11 cellular contexts compared by ENCODE assay signal in genomic region chr12:89861086-89861485, GRCh38.
DNase-seq lines count a peak whose midpoint lies in the region; ATAC-seq and TF ChIP-seq lines count a peak whose summit lies in the region.
"Had no signal": no experiment of that assay in that cellular context is flagged by ENCODE, and none has a peak within 500 bp of the region (broad histone marks: within the 10 kb centered on the region; RNA-seq: fewer than 3 reads in every experiment).

No MANE protein-coding gene starts in this region.

- no peak overlapping the region for H3K27ac ChIP-seq in HEK293 (ENCODE audit: extremely low read depth, low read depth, low read length)
- H3K27ac ChIP-seq: tibial artery had no signal

- H3K4me3 Mint-ChIP-seq in activated CD4-positive, alpha-beta T cell treated with anti-CD3 and anti-CD28 coated beads for 36 hours, result no peak overlapping the region
- peak overlapping the region in 1 of 2 donors; percentile 50 for H3K4me3 Mint-ChIP-seq in activated T-cell treated with anti-CD3 and anti-CD28 coated beads, Interleukin-2, amount 50 U/mL, for 72 hours
- H3K4me3 Mint-ChIP-seq in memory B cell, result no peak overlapping the region
- H3K4me3 Mint-ChIP-seq in activated T-helper 2 cell treated with anti-CD3 and anti-CD28 coated beads, Interferon-gamma antibody, Interleukin-2, Interleukin-4, amounts not matched to agents 10 μg/mL and 5 μg/mL and 100 μg/mL, durations not matched to agents 14 hours and 24 hours and 36 hours (ENCODE audit: low read depth), result no peak overlapping the region

- H3K27me3 Mint-ChIP-seq in activated CD4-positive, alpha-beta T cell treated with anti-CD3 and anti-CD28 coated beads for 36 hours, result no peaks in the 10 kb centered on the region
- no peaks in the 10 kb centered on the region for H3K27me3 Mint-ChIP-seq in activated T-cell treated with anti-CD3 and anti-CD28 coated beads, Interleukin-2, amount 50 U/mL, for 72 hours (ENCODE audit: low read depth)
- no peaks in the 10 kb centered on the region for H3K27me3 Mint-ChIP-seq in memory B cell
- H3K27me3 Mint-ChIP-seq in activated T-helper 2 cell treated with anti-CD3 and anti-CD28 coated beads, Interferon-gamma antibody, Interleukin-2, Interleukin-4, amounts not matched to agents 10 μg/mL and 5 μg/mL and 100 μg/mL, durations not matched to agents 14 hours and 24 hours and 36 hours (ENCODE audit: low read depth), result no peaks in the 10 kb centered on the region

- H3K27ac Mint-ChIP-seq in activated CD4-positive, alpha-beta T cell treated with anti-CD3 and anti-CD28 coated beads for 36 hours, result peak overlapping the region; percentile 59
- peak overlapping the region; percentile 41 for H3K27ac Mint-ChIP-seq in activated T-cell treated with anti-CD3 and anti-CD28 coated beads, Interleukin-2, amount 50 U/mL, for 72 hours
- H3K27ac Mint-ChIP-seq in memory B cell, result peak overlapping the region; percentile 64
- no peak overlapping the region for H3K27ac Mint-ChIP-seq in activated T-helper 2 cell treated with anti-CD3 and anti-CD28 coated beads, Interferon-gamma antibody, Interleukin-2, Interleukin-4, amounts not matched to agents 10 μg/mL and 5 μg/mL and 100 μg/mL, durations not matched to agents 14 hours and 24 hours and 36 hours

- POLR2A ChIA-PET in activated CD4-positive, alpha-beta T cell treated with anti-CD3 and anti-CD28 coated beads for 36 hours (lab: Charles Lee), result no interaction called here
- POLR2A ChIA-PET in HEK293 (lab: Yijun Ruan, JAX), result no interaction called here

- H3K4me1 ChIP-seq in HEK293 (ENCODE audit: control insufficient read depth, insufficient read depth, low read length), result peaks cover 9% of the 10 kb centered on the region; the same call in 1 of the 2 replicates
- H3K4me1 ChIP-seq: tibial artery had no signal

- H3K36me3 ChIP-seq in HEK293 (ENCODE audit: control insufficient read depth in 2 of 2, insufficient read depth in 1 of 2, low read length in 2 of 2), result no peaks in the 10 kb centered on the region
- H3K36me3 ChIP-seq: tibial artery had no signal

- TF ChIP-seq CTCF in HEK293 (tag by site-specific recombination; IDR thresholded peaks at IDR 0.05), result no peak

- CTCF ChIA-PET in activated CD4-positive, alpha-beta T cell treated with anti-CD3 and anti-CD28 coated beads for 36 hours (lab: Charles Lee), result interaction anchor here (1.4 kb wide), 1 partner anchor 318 kb away, joined by 3 read pairs; no protein-coding TSS in a partner anchor
- CTCF ChIA-PET in HEK293 (lab: Yijun Ruan, JAX), result no interaction called here

- peak; percentile 51 for DNase-seq in activated CD4-positive, alpha-beta T cell treated with anti-CD3 and anti-CD28 coated beads for 36 hours
- DNase-seq in activated CD4-positive, alpha-beta T cell treated with anti-CD3 and anti-CD28 coated beads for 4 hours, result no peak
- peak; percentile 12 to 42 for DNase-seq in activated T-cell treated with anti-CD3 and anti-CD28 coated beads, Interleukin-2, amount 50 U/mL, for 72 hours
- DNase-seq in memory B cell (ENCODE audit: low spot score in 2 of 2), result no peak
- no peak for DNase-seq in NCI-H1436 treated with DMSO at 0.1 percent for 48 hours (lab: John Stamatoyannopoulos, UW)
- DNase-seq in putamen (ENCODE audit: low spot score), result no peak
- no peak for DNase-seq in activated T-helper 2 cell treated with anti-CD3 and anti-CD28 coated beads, Interferon-gamma antibody, Interleukin-2, Interleukin-4, amounts not matched to agents 10 μg/mL and 5 μg/mL and 100 μg/mL, durations not matched to agents 14 hours and 24 hours and 36 hours (ENCODE audit: low spot score)
- DNase-seq: ACHN, nucleus accumbens, tibial artery had no signal

- intact Hi-C loops in activated CD4-positive, alpha-beta T cell treated with anti-CD3 and anti-CD28 coated beads for 36 hours (cut with DNase I, micrococcal nuclease), result loop anchor here (2.0 to 5.0 kb wide), 5 partner anchors 86 to 508 kb away; partner anchors contain the start of gene DUSP6 (in 1 of the 2)
- intact Hi-C loops in activated T-helper 2 cell treated with anti-CD3 and anti-CD28 coated beads, Interferon-gamma antibody, Interleukin-2, Interleukin-4, amounts not matched to agents 10 μg/mL and 5 μg/mL and 100 μg/mL, durations not matched to agents 14 hours and 24 hours and 36 hours (cut with micrococcal nuclease), result loop anchor here (10.0 kb wide), 3 partner anchors 224 to 686 kb away; no protein-coding TSS in a partner anchor

- ATAC-seq in activated CD4-positive, alpha-beta T cell treated with anti-CD3 and anti-CD28 coated beads for 36 hours, result peak; percentile 30
- ATAC-seq in activated T-cell treated with anti-CD3 and anti-CD28 coated beads, Interleukin-2, amount 50 U/mL, for 72 hours (replicated peaks in 1 of 2), result peak in 1 of 2 donors; percentile 42
- no peak for ATAC-seq in memory B cell (ENCODE audit: low read depth)

- no peaks in the 10 kb centered on the region for H3K9me3 ChIP-seq in HEK293 (ENCODE audit: control insufficient read depth, insufficient read depth, low read depth, low read length)
- H3K9me3 ChIP-seq: tibial artery had no signal

- peaks cover 8% of the 10 kb centered on the region for H3K9me3 Mint-ChIP-seq in activated CD4-positive, alpha-beta T cell treated with anti-CD3 and anti-CD28 coated beads for 36 hours (ENCODE audit: low read depth)
- peaks cover 0 to 4% of the 10 kb centered on the region in 2 donors for H3K9me3 Mint-ChIP-seq in activated T-cell treated with anti-CD3 and anti-CD28 coated beads, Interleukin-2, amount 50 U/mL, for 72 hours
- peaks cover 6% of the 10 kb centered on the region for H3K9me3 Mint-ChIP-seq in memory B cell
- peaks cover 17% of the 10 kb centered on the region for H3K9me3 Mint-ChIP-seq in activated T-helper 2 cell treated with anti-CD3 and anti-CD28 coated beads, Interferon-gamma antibody, Interleukin-2, Interleukin-4, amounts not matched to agents 10 μg/mL and 5 μg/mL and 100 μg/mL, durations not matched to agents 14 hours and 24 hours and 36 hours

- peaks cover 77% of the 10 kb centered on the region for H3K4me1 Mint-ChIP-seq in activated CD4-positive, alpha-beta T cell treated with anti-CD3 and anti-CD28 coated beads for 36 hours
- peaks cover 81% of the 10 kb centered on the region for H3K4me1 Mint-ChIP-seq in activated T-cell treated with anti-CD3 and anti-CD28 coated beads, Interleukin-2, amount 50 U/mL, for 72 hours (ENCODE audit: low read depth)
- H3K4me1 Mint-ChIP-seq in memory B cell, result peaks cover 60% of the 10 kb centered on the region
- peaks cover 50% of the 10 kb centered on the region for H3K4me1 Mint-ChIP-seq in activated T-helper 2 cell treated with anti-CD3 and anti-CD28 coated beads, Interferon-gamma antibody, Interleukin-2, Interleukin-4, amounts not matched to agents 10 μg/mL and 5 μg/mL and 100 μg/mL, durations not matched to agents 14 hours and 24 hours and 36 hours (ENCODE audit: low read depth)

- no peak overlapping the region for H3K4me3 ChIP-seq in HEK293 (ENCODE audit: low read depth, low read length)
- H3K4me3 ChIP-seq: tibial artery had no signal

- H3K36me3 Mint-ChIP-seq in activated CD4-positive, alpha-beta T cell treated with anti-CD3 and anti-CD28 coated beads for 36 hours (ENCODE audit: low read depth), result peaks cover 2% of the 10 kb centered on the region
- peaks cover 0 to 5% of the 10 kb centered on the region in 2 donors for H3K36me3 Mint-ChIP-seq in activated T-cell treated with anti-CD3 and anti-CD28 coated beads, Interleukin-2, amount 50 U/mL, for 72 hours (ENCODE audit: insufficient read depth in 2 of 2)
- no peaks in the 10 kb centered on the region for H3K36me3 Mint-ChIP-seq in memory B cell
- H3K36me3 Mint-ChIP-seq in activated T-helper 2 cell treated with anti-CD3 and anti-CD28 coated beads, Interferon-gamma antibody, Interleukin-2, Interleukin-4, amounts not matched to agents 10 μg/mL and 5 μg/mL and 100 μg/mL, durations not matched to agents 14 hours and 24 hours and 36 hours (ENCODE audit: low read depth), result peaks cover 18% of the 10 kb centered on the region

TF ChIP-seq in HEK293, 187 proteins besides CTCF, POLR2A, EP300 and RAD21 (continues in another document):
- no peak for TF ChIP-seq ZNF621 (tag by site-specific recombination; IDR thresholded peaks at IDR 0.05)
- no peak for TF ChIP-seq ZNF280D (tag by site-specific recombination; IDR thresholded peaks at IDR 0.05)
- TF ChIP-seq ZNF785 (tag by site-specific recombination; IDR thresholded peaks at IDR 0.05), result no peak
- TF ChIP-seq SP7 (tag by site-specific recombination; IDR thresholded peaks at IDR 0.05), result 0 out of 2 replicates have a peak, but pooled peaks have one; percentile 27
- TF ChIP-seq ZNF10 (tag by site-specific recombination; IDR thresholded peaks at IDR 0.05), result no peak
- TF ChIP-seq SP3 (tag by site-specific recombination; IDR thresholded peaks at IDR 0.05), result peak; percentile 49
- TF ChIP-seq ZNF133 (tag by site-specific recombination; IDR thresholded peaks at IDR 0.05), result no peak
- no peak for TF ChIP-seq ZNF585B (tag by site-specific recombination; IDR thresholded peaks at IDR 0.05)
- TF ChIP-seq ZFHX2 (tag by site-specific recombination; conservative IDR thresholded peaks at IDR 0.05), result peak; percentile 65
- no peak for TF ChIP-seq YY2 (tag by site-specific recombination; IDR thresholded peaks at IDR 0.05)
- no peak for TF ChIP-seq ZNF37A (tag by site-specific recombination; IDR thresholded peaks at IDR 0.05)

Comparison
In these comparisons a context has a peak if more than half of its experiments do, and no peak if none do; other contexts are left out.
1. DNase-seq: peak in activated CD4-positive, alpha-beta T cell treated with anti-CD3 and anti-CD28 coated beads for 36 hours (single experiment) and activated T-cell treated with anti-CD3 and anti-CD28 coated beads, Interleukin-2, amount 50 U/mL, for 72 hours (2 of 2); none in activated CD4-positive, alpha-beta T cell treated with anti-CD3 and anti-CD28 coated beads for 4 hours (0 of 2), memory B cell (0 of 2), NCI-H1436 treated with DMSO at 0.1 percent for 48 hours (single experiment), putamen (single experiment) and activated T-helper 2 cell treated with anti-CD3 and anti-CD28 coated beads, Interferon-gamma antibody, Interleukin-2, Interleukin-4, amounts not matched to agents 10 μg/mL and 5 μg/mL and 100 μg/mL, durations not matched to agents 14 hours and 24 hours and 36 hours (single experiment).